In genomic region chr10:96585726-96586418, GRCh38 we compare ENCODE assay signal across 8 cellular contexts. TPM values are rescaled to one million over a fixed set of nuclear protein-coding genes. Genes with fewer than 3 reads are reported as not detected.
DNase-seq lines count a peak whose midpoint lies in the region; ATAC-seq and TF ChIP-seq lines count a peak whose summit lies in the region.

No MANE protein-coding gene starts in this region.

- H3K9me3 Mint-ChIP-seq in brain, result no peaks in the 10 kb centered on the region

- peaks cover 10% of the 10 kb centered on the region for H3K36me3 Mint-ChIP-seq in brain

- H3K4me3 Mint-ChIP-seq in brain, result peak overlapping the region in 4 of 5 experiments; percentile 83 to 95 (median 90)

- no peaks in the 10 kb centered on the region for H3K27me3 ChIP-seq in testis

- no peaks in the 10 kb centered on the region for H3K36me3 ChIP-seq in testis (ENCODE audit: low read depth, missing control alignments)

- 1% methylated on average over 19 to 21 of the region's 21 CpGs for WGBS in testis, 2 donors

- H3K4me1 Mint-ChIP-seq in brain, result peaks cover 52% of the 10 kb centered on the region

- H3K27ac ChIP-seq in 22Rv1 (peak overlapping the region; percentile 93), testis (peak overlapping the region; percentile 87 to 99)

- peaks cover 48% of the 10 kb centered on the region for H3K4me1 ChIP-seq in testis

- TF ChIP-seq POLR2A in testis (IDR thresholded peaks at IDR 0.05), result no peak

- peak overlapping the region; percentile 92 to 98 (median 96) for H3K27ac Mint-ChIP-seq in brain

- TF ChIP-seq CTCF in 22Rv1 (IDR thresholded peaks at IDR 0.05) (no peak), brain (conservative IDR thresholded peaks at IDR 0.05) (no peak), testis (IDR thresholded peaks at IDR 0.05) (no peak)

- peak overlapping the region; percentile 82 to 99 for H3K4me3 ChIP-seq in testis

- H3K9me3 ChIP-seq in testis, result no peaks in the 10 kb centered on the region

- intact Hi-C loops in testis (cut with DNase I; ENCODE audit: low total_unique reads), result no loop called here

- ATAC-seq in GM19043 (IDR thresholded peaks at IDR 0.05; ENCODE audit: low read depth, unreplicated experiment) (peak; percentile 11), left lobe of liver (peak; percentile 5)

- peaks cover 5% of the 10 kb centered on the region for H3K27me3 Mint-ChIP-seq in brain

- DNase-seq in NAMALWA (ENCODE audit: low spot score) (peak; percentile 64), left lobe of liver (ENCODE audit: low spot score) (no peak), testis (no peak), SHP77 (lab: John Stamatoyannopoulos, UW) (no peak), NCI-H2081 treated with DMSO at 0.1 percent for 48 hours (lab: John Stamatoyannopoulos, UW) (no peak)

RNA-seq across cellular contexts. Expression of gene TM9SF3, which starts 0.9 kb away (rescaled TPM):
- polyA plus RNA-seq in brain (ENCODE audit: insufficient read depth, low read depth, low replicate concordance) (26.6 TPM), testis (ENCODE audit: insufficient read depth, low read depth, low replicate concordance) (69.8 TPM)
- total RNA-seq in left lobe of liver (69.7 TPM), testis (10 to 100 TPM; 67.8 to 69.3 TPM)
